Comparison of ENCODE assay signal across 23 cellular contexts in genomic region chr13:37097008-37097579, GRCh38. TPM values are rescaled to one million over a fixed set of nuclear protein-coding genes. Genes with fewer than 3 reads are reported as not detected.
"Had no signal": no experiment of that assay in that cellular context is flagged by ENCODE, and none has a peak within 500 bp of the region (broad histone marks: within the 10 kb centered on the region; RNA-seq: fewer than 3 reads in every experiment).

No MANE protein-coding gene starts in this region.

- H3K4me3 Mint-ChIP-seq: activated T-cell treated with anti-CD3 and anti-CD28 coated beads, Interleukin-2, amount 50 U/mL, for 72 hours; endodermal cell; T-helper 2 cell treated with Interferon-gamma antibody and Interleukin-4, amounts not matched to agents 5 μg/mL and 100 μg/mL, for 36 hours had no signal

- DNase-seq: activated CD4-positive, alpha-beta T cell treated with anti-CD3 and anti-CD28 coated beads, Interleukin-2, amount 50 U/mL, for 4 hours; activated effector memory CD4-positive, alpha-beta T cell treated with anti-CD3 and anti-CD28 coated beads, Interleukin-2, amount 50 U/mL, for 16 hours; activated naive CD4-positive, alpha-beta T cell treated with anti-CD3 and anti-CD28 coated beads, Interleukin-2, amount 50 U/mL, for 16 hours; activated T-cell treated with anti-CD3 and anti-CD28 coated beads, Interleukin-2, amount 50 U/mL, for 72 hours; adrenal gland; body of pancreas; caudate nucleus; colonic mucosa; endodermal cell; kidney glomerular epithelial cell; left ventricle myocardium superior; stomach; upper lobe of left lung had no signal

- H3K27ac Mint-ChIP-seq: activated T-cell treated with anti-CD3 and anti-CD28 coated beads, Interleukin-2, amount 50 U/mL, for 72 hours; endodermal cell; progenitor cell of endocrine pancreas; T-helper 2 cell treated with Interferon-gamma antibody and Interleukin-4, amounts not matched to agents 5 μg/mL and 100 μg/mL, for 36 hours had no signal

- H3K27ac ChIP-seq: adrenal gland, body of pancreas, colonic mucosa, stomach, thoracic aorta, upper lobe of left lung had no signal

- ATAC-seq: activated T-cell treated with anti-CD3 and anti-CD28 coated beads, Interleukin-2, amount 50 U/mL, for 72 hours; body of pancreas; left ventricle myocardium superior had no signal

- H3K9me3 Mint-ChIP-seq: activated T-cell treated with anti-CD3 and anti-CD28 coated beads, Interleukin-2, amount 50 U/mL, for 72 hours; endodermal cell; T-helper 2 cell treated with Interferon-gamma antibody and Interleukin-4, amounts not matched to agents 5 μg/mL and 100 μg/mL, for 36 hours had no signal

RNA-seq across cellular contexts. Expression of gene CSNK1A1L, which starts 8.4 kb away (rescaled TPM):
- total RNA-seq: activated CD8-positive, alpha-beta memory T cell treated with anti-CD3 and anti-CD28 coated beads for 36 hours; activated T-cell treated with anti-CD3 and anti-CD28 coated beads, Interleukin-2, amount 50 U/mL, for 72 hours; adrenal gland; body of pancreas; colonic mucosa; endodermal cell; epithelial cell of proximal tubule; fibroblast of lung; frontal cortex; left ventricle myocardium superior; mononuclear cell; omental fat pad; progenitor cell of endocrine pancreas; skeletal muscle tissue; stomach; thoracic aorta; upper lobe of left lung had no signal
